Comparison of ENCODE assay signal across 21 cellular contexts in genomic region chr2:189880429-189880828, GRCh38.
"Had no signal": no experiment of that assay in that cellular context is flagged by ENCODE, and none has a peak within 500 bp of the region (broad histone marks: within the 10 kb centered on the region; RNA-seq: fewer than 3 reads in every experiment).

No MANE protein-coding gene starts in this region.

- H3K9me3 Mint-ChIP-seq: immature natural killer cell had no signal

- H3K36me3 ChIP-seq: right atrium auricular region, upper lobe of right lung had no signal

- H3K4me3 Mint-ChIP-seq: immature natural killer cell; naive thymus-derived CD4-positive, alpha-beta T cell; stimulated activated naive B cell treated with anti-CD40 and anti-IgM and Interleukin-4, amounts not matched to agents 10 μg/mL and 1 μg/mL and 100 μg/mL, for 72 hours; stimulated activated naive CD8-positive, alpha-beta T cell treated with anti-CD3 and anti-CD28 coated beads, Interleukin-15, amount 100 ng/mL, for 72 hours had no signal

- H3K4me1 ChIP-seq: esophagus squamous epithelium, gastroesophageal sphincter, left ventricle myocardium inferior, right atrium auricular region, testis, tibial nerve, upper lobe of right lung had no signal

- H3K27ac ChIP-seq: coronary artery, esophagus squamous epithelium, gastroesophageal sphincter, left ventricle myocardium inferior, right atrium auricular region, testis, tibial nerve, upper lobe of right lung had no signal

- H3K27me3 Mint-ChIP-seq: stimulated activated naive B cell treated with anti-CD40 and anti-IgM and Interleukin-4, amounts not matched to agents 10 μg/mL and 1 μg/mL and 100 μg/mL, for 72 hours; stimulated activated naive CD8-positive, alpha-beta T cell treated with anti-CD3 and anti-CD28 coated beads, Interleukin-15, amount 100 ng/mL, for 72 hours had no signal

- H3K9me3 ChIP-seq: esophagus squamous epithelium, left ventricle myocardium inferior, right atrium auricular region, testis, tibial nerve, upper lobe of right lung had no signal

- DNase-seq: central memory CD4-positive, alpha-beta T cell; effector memory CD4-positive, alpha-beta T cell; esophagus squamous epithelium; foreskin fibroblast; glutamatergic neuron; immature natural killer cell; left ventricle myocardium inferior; naive thymus-derived CD4-positive, alpha-beta T cell; posterior cingulate gyrus; small intestine; stimulated activated CD4-positive, alpha-beta T cell treated with anti-CD3 and anti-CD28 coated beads, Interleukin-12 subunit alpha, Interleukin-12 subunit beta, amount 100 ng/mL, for 4 hours; stimulated activated CD4-positive, alpha-beta T cell treated with anti-CD3 and anti-CD28 coated beads, Interleukin-2, amount 100 ng/mL, for 48 hours; stimulated activated naive B cell treated with anti-CD40 and anti-IgM and Interleukin-4, amounts not matched to agents 10 μg/mL and 1 μg/mL and 100 μg/mL, for 72 hours; stimulated activated naive CD8-positive, alpha-beta T cell treated with anti-CD3 and anti-CD28 coated beads, Interleukin-15, amount 100 ng/mL, for 72 hours; testis; upper lobe of right lung had no signal

- H3K27ac Mint-ChIP-seq: immature natural killer cell; naive thymus-derived CD4-positive, alpha-beta T cell; stimulated activated naive B cell treated with anti-CD40 and anti-IgM and Interleukin-4, amounts not matched to agents 10 μg/mL and 1 μg/mL and 100 μg/mL, for 72 hours had no signal

- H3K4me3 ChIP-seq: coronary artery, esophagus squamous epithelium, gastroesophageal sphincter, left ventricle myocardium inferior, lung, right atrium auricular region, tibial nerve, upper lobe of right lung had no signal

- H3K27me3 ChIP-seq: esophagus squamous epithelium, gastroesophageal sphincter, right atrium auricular region, testis, tibial nerve, upper lobe of right lung had no signal

- ATAC-seq: gastroesophageal sphincter; naive thymus-derived CD4-positive, alpha-beta T cell; stimulated activated naive B cell treated with anti-CD40 and anti-IgM and Interleukin-4, amounts not matched to agents 10 μg/mL and 1 μg/mL and 100 μg/mL, for 72 hours; stimulated activated naive CD8-positive, alpha-beta T cell treated with anti-CD3 and anti-CD28 coated beads, Interleukin-15, amount 100 ng/mL, for 72 hours; upper lobe of right lung had no signal
